Comparison of ENCODE assay signal across 2 cellular contexts in genomic region chr4:52780627-52781354, GRCh38.
A peak's percentile ranks its signal among the peaks of the same experiment; 100 is the strongest.
TF ChIP-seq lines count a peak whose summit lies in the region.

No MANE protein-coding gene starts in this region.

TF ChIP-seq in HCT116, 20 proteins besides CTCF, POLR2A, EP300 and RAD21:
- TF ChIP-seq JUND (IDR thresholded peaks at IDR 0.05) (no peak), EZH2 (IDR thresholded peaks at IDR 0.05) (no peak), YY1 (IDR thresholded peaks at IDR 0.05; ENCODE audit: extremely low read depth, insufficient replicate concordance, low read depth, low read length) (no peak), SRF (IDR thresholded peaks at IDR 0.05; ENCODE audit: low read depth) (no peak)

TF ChIP-seq in K562, 482 proteins besides CTCF, POLR2A, EP300 and RAD21:
- TF ChIP-seq, protein P1, sequence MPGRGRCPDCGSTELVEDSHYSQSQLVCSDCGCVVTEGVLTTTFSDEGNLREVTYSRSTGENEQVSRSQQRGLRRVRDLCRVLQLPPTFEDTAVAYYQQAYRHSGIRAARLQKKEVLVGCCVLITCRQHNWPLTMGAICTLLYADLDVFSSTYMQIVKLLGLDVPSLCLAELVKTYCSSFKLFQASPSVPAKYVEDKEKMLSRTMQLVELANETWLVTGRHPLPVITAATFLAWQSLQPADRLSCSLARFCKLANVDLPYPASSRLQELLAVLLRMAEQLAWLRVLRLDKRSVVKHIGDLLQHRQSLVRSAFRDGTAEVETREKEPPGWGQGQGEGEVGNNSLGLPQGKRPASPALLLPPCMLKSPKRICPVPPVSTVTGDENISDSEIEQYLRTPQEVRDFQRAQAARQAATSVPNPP (IDR thresholded peaks at IDR 0.05; ENCODE audit: borderline replicate concordance, insufficient read depth, insufficient read length), result no peak
- no peak for TF ChIP-seq JUND (IDR thresholded peaks at IDR 0.05; ENCODE audit: borderline replicate concordance, low read depth, low read length)
- TF ChIP-seq JUND (tag; IDR thresholded peaks at IDR 0.05; ENCODE audit: borderline replicate concordance, low read depth, low read length), result no peak
- TF ChIP-seq NR2C2 (CRISPR knock-in tag; IDR thresholded peaks at IDR 0.05), result no peak
- no peak for TF ChIP-seq NR2C2 (tag; IDR thresholded peaks at IDR 0.05)
- TF ChIP-seq POLR3A (IDR thresholded peaks at IDR 0.05; ENCODE audit: borderline replicate concordance, extremely low read depth, insufficient read depth, insufficient read length), result no peak
- TF ChIP-seq NR2C1 (IDR thresholded peaks at IDR 0.05), result peak; percentile 63
- TF ChIP-seq NR2C1 (tag; IDR thresholded peaks at IDR 0.05), result peak; percentile 77
- TF ChIP-seq CREBBP (IDR thresholded peaks at IDR 0.05; ENCODE audit: low read depth, low read length), result no peak
- TF ChIP-seq STAT5B (CRISPR knock-in tag; IDR thresholded peaks at IDR 0.05), result no peak
- TF ChIP-seq ZNF12 (CRISPR knock-in tag; IDR thresholded peaks at IDR 0.05), result peak; percentile 79; the same call in 1 of the 2 replicates
- TF ChIP-seq THRA (IDR thresholded peaks at IDR 0.05), result no peak
- TF ChIP-seq, protein P2, sequence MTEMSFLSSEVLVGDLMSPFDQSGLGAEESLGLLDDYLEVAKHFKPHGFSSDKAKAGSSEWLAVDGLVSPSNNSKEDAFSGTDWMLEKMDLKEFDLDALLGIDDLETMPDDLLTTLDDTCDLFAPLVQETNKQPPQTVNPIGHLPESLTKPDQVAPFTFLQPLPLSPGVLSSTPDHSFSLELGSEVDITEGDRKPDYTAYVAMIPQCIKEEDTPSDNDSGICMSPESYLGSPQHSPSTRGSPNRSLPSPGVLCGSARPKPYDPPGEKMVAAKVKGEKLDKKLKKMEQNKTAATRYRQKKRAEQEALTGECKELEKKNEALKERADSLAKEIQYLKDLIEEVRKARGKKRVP (CRISPR knock-in tag; IDR thresholded peaks at IDR 0.05), result no peak
- TF ChIP-seq, protein P3, sequence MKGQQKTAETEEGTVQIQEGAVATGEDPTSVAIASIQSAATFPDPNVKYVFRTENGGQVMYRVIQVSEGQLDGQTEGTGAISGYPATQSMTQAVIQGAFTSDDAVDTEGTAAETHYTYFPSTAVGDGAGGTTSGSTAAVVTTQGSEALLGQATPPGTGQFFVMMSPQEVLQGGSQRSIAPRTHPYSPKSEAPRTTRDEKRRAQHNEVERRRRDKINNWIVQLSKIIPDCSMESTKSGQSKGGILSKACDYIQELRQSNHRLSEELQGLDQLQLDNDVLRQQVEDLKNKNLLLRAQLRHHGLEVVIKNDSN (CRISPR knock-in tag; IDR thresholded peaks at IDR 0.05), result peak; percentile 15; the same call in 1 of the 2 replicates
- no peak for TF ChIP-seq ELF2 (CRISPR knock-in tag; IDR thresholded peaks at IDR 0.05)
- TF ChIP-seq SIX5 (IDR thresholded peaks at IDR 0.05; ENCODE audit: borderline replicate concordance in 1 of 2, insufficient read depth in 1 of 2, low read depth in 1 of 2, low read length in 2 of 2), result peak; percentile 35 to 40; a peak in 2 of 4 replicates
- TF ChIP-seq USF2 (CRISPR knock-in tag; IDR thresholded peaks at IDR 0.05), result peak; percentile 70
- TF ChIP-seq EZH2 (IDR thresholded peaks at IDR 0.05; ENCODE audit: borderline replicate concordance, low read depth, low read length), result no peak
- TF ChIP-seq ZNF143 (CRISPR knock-in tag; IDR thresholded peaks at IDR 0.05), result peak; percentile 55; the same call in 1 of the 2 replicates
- peak; percentile 25; the same call in 1 of the 2 replicates for TF ChIP-seq RAD51 (IDR thresholded peaks at IDR 0.05; ENCODE audit: borderline replicate concordance, low read depth)
- TF ChIP-seq LEF1 (IDR thresholded peaks at IDR 0.05), result no peak
- TF ChIP-seq ZNF24 (IDR thresholded peaks at IDR 0.05), result peak; percentile 24; the same call in 1 of the 2 replicates
- no peak for TF ChIP-seq ZNF232 (CRISPR knock-in tag; IDR thresholded peaks at IDR 0.05)
- TF ChIP-seq ZBTB40 (IDR thresholded peaks at IDR 0.05), result peak; percentile 46; the same call in 1 of the 2 replicates
- TF ChIP-seq ZBTB40 (CRISPR knock-in tag; IDR thresholded peaks at IDR 0.05), result no peak
- TF ChIP-seq ZBTB7A (IDR thresholded peaks at IDR 0.05; ENCODE audit: borderline replicate concordance, control insufficient read depth, low read depth, low read length), result no peak
- TF ChIP-seq HCFC1 (IDR thresholded peaks at IDR 0.05; ENCODE audit: low read depth, low read length), result peak; percentile 76
